9 cellular contexts compared by ENCODE assay signal in the genomic region with DNA sequence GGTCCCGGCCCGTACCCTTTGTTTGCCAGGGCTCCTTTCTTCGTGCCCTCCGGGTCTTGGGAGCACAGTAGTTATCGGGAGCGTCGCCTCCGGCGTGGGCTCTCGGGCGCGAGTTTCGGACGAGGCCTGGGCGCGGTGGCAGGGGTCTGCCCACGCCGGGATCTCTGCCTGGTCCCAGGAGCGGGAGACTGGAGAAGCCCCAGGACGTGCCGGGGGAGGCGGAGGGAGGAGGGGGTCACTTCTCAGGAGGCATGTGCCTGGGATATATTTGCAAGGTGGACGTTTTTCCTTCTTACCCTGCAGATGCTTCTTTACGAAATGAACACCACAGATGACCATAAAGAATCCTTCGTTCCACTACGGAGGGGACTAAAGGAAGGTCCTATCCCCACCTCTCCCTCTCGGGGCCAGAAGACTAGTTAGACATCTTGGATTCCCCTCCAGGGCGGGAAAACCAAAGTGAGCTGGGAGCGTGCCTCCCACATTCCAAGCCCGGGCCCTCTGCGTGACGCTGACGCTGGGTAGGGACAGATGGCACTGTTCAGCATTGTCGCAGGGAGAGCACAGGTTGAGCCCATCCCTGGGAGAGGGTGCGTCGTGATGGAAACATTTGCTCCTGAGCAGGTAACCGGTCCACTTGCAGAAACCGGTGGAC. TPM values are rescaled to one million over a fixed set of nuclear protein-coding genes. Genes with fewer than 3 reads are reported as not detected.
DNase-seq lines count a peak whose midpoint lies in the region; ATAC-seq and TF ChIP-seq lines count a peak whose summit lies in the region.
"Had no signal": no experiment of that assay in that cellular context is flagged by ENCODE, and none has a peak within 500 bp of the region (broad histone marks: within the 10 kb centered on the region; RNA-seq: fewer than 3 reads in every experiment).

No MANE protein-coding gene starts in this region.

- TF ChIP-seq CTCF in vagina (IDR thresholded peaks at IDR 0.05) = no peak

- peaks cover 7% of the 10 kb centered on the region for H3K79me1 ChIP-seq in mesendoderm (ENCODE audit: low read length)

- H3K18ac ChIP-seq in mesendoderm (ENCODE audit: low read length) = peak overlapping the region; percentile 72

- ATAC-seq in Right ventricle myocardium inferior (peak; percentile 6), left cardiac atrium (no peak)
- no peak for ATAC-seq in central memory CD8-positive, alpha-beta T cell (replicated peaks; ENCODE audit: extremely low read depth, poor library complexity, severe bottlenecking)

- H3K36me3 ChIP-seq in mesendoderm (ENCODE audit: control insufficient read depth, insufficient read depth, low read length) = no peaks in the 10 kb centered on the region
- H3K36me3 ChIP-seq in vagina = no peaks in the 10 kb centered on the region

- H3K27ac ChIP-seq in mesendoderm (ENCODE audit: low read depth, low read length) (no peak overlapping the region), vagina (peak overlapping the region; percentile 89)

- no peak overlapping the region for H2BK5ac ChIP-seq in mesendoderm (ENCODE audit: low read length)

- no peaks in the 10 kb centered on the region for H3K36me3 Mint-ChIP-seq in central memory CD8-positive, alpha-beta T cell (ENCODE audit: insufficient read depth)

- DNase-seq in Right ventricle myocardium inferior (ENCODE audit: missing footprints) (no peak), left cardiac atrium (no peak), mesendoderm (peak; percentile 40), vagina (ENCODE audit: extremely low spot score in 2 of 2) (no peak), midbrain (lab: John Stamatoyannopoulos, UW) (no peak), activated gamma-delta T cell treated with Interleukin-2 at 50 U/mL for 16 hours (no peak)
- no peak for DNase-seq in central memory CD8-positive, alpha-beta T cell (ENCODE audit: low spot score in 2 of 2)
- DNase-seq in activated effector memory CD4-positive, alpha-beta T cell treated with anti-CD3 and anti-CD28 coated beads, Interleukin-2, amount 50 U/mL, for 16 hours = no peak

- H3K27me3 Mint-ChIP-seq in central memory CD8-positive, alpha-beta T cell = peaks cover 41% of the 10 kb centered on the region

- H3K4me3 Mint-ChIP-seq in central memory CD8-positive, alpha-beta T cell = peak overlapping the region; percentile 72

- H3K4me3 ChIP-seq in mesendoderm (ENCODE audit: low read length) (no peak overlapping the region), vagina (peak overlapping the region; percentile 62 to 84)

- no peak overlapping the region for H4K8ac ChIP-seq in mesendoderm (ENCODE audit: low read depth, low read length)

- peak overlapping the region; percentile 27 for H2BK15ac ChIP-seq in mesendoderm (replicated peaks; ENCODE audit: low read depth)

- peaks cover 12% of the 10 kb centered on the region for H3K79me2 ChIP-seq in mesendoderm (ENCODE audit: control insufficient read depth, insufficient read depth, low read length)

- intact Hi-C loops in Right ventricle myocardium inferior (cut with DNase I) (no loop called here), left cardiac atrium (cut with DNase I) (no loop called here), vagina (cut with DNase I) (no loop called here)

- no peak overlapping the region for H2BK120ac ChIP-seq in mesendoderm (ENCODE audit: low read depth, low read length)

- H3K9ac ChIP-seq in mesendoderm (ENCODE audit: low read length) = peak overlapping the region; percentile 37

- H3K4me1 ChIP-seq in mesendoderm (ENCODE audit: control insufficient read depth, low read depth, low read length) (peaks cover 1% of the 10 kb centered on the region), vagina (peaks cover 23% of the 10 kb centered on the region)

- H3K4me1 Mint-ChIP-seq in central memory CD8-positive, alpha-beta T cell = no peaks in the 10 kb centered on the region

- H3K4me2 ChIP-seq in mesendoderm (ENCODE audit: low read length) = peak overlapping the region; percentile 39

- H3K4ac ChIP-seq in mesendoderm (ENCODE audit: low read depth, low read length) = no peak overlapping the region

- H3K27ac Mint-ChIP-seq in central memory CD8-positive, alpha-beta T cell (ENCODE audit: low read depth) = no peak overlapping the region
- H3K27ac Mint-ChIP-seq: memory B cell had no signal

- no peak for TF ChIP-seq POLR2A in vagina (IDR thresholded peaks at IDR 0.05)

- H3K27me3 ChIP-seq in mesendoderm (ENCODE audit: insufficient read depth, low read length, poor library complexity) = no peaks in the 10 kb centered on the region
- no peaks in the 10 kb centered on the region for H3K27me3 ChIP-seq in vagina

- H3K9me3 ChIP-seq in vagina = no peaks in the 10 kb centered on the region

- H3K23ac ChIP-seq in mesendoderm (ENCODE audit: low read length) = no peak overlapping the region

- H3K56ac ChIP-seq in mesendoderm (ENCODE audit: low read length) = peak overlapping the region; percentile 73

- WGBS in mesendoderm (ENCODE audit: extremely low coverage, insufficient coverage, low lambda C conversion rate) = no CpG with 5 or more reads among the region's 38 CpGs

- no peak overlapping the region for H2AK5ac ChIP-seq in mesendoderm (ENCODE audit: low read length)

- H4K5ac ChIP-seq in mesendoderm (ENCODE audit: low read length) = no peak overlapping the region

- no peaks in the 10 kb centered on the region for H3K9me3 Mint-ChIP-seq in central memory CD8-positive, alpha-beta T cell
- H3K9me3 Mint-ChIP-seq: memory B cell had no signal

RNA-seq across cellular contexts. Expression of a gene that starts 0.5 kb away (rescaled TPM):
- total RNA-seq in Right ventricle myocardium inferior = 1,619 TPM
- total RNA-seq in left cardiac atrium = 10 to 100 TPM; 32.3 to 92.2 TPM
- 45.6 TPM for polyA plus RNA-seq in mesendoderm (2013, experiment 1 of 2)
- polyA plus RNA-seq in mesendoderm (2013, experiment 2 of 2) = 47.5 TPM
- 62.1 TPM for total RNA-seq in vagina

Comparison
In these comparisons a context has a peak if more than half of its experiments do, and no peak if none do; other contexts are left out.
1. RNA of a gene that starts 0.5 kb away (total RNA-seq): 1,619 TPM in Right ventricle myocardium inferior (single experiment); 32.3 to 92.2 TPM in left cardiac atrium and 62.1 TPM in vagina (single experiment); every median in the first group is over 10 times any median in the second.